1 cellular context compared by ENCODE assay signal in the genomic region with DNA sequence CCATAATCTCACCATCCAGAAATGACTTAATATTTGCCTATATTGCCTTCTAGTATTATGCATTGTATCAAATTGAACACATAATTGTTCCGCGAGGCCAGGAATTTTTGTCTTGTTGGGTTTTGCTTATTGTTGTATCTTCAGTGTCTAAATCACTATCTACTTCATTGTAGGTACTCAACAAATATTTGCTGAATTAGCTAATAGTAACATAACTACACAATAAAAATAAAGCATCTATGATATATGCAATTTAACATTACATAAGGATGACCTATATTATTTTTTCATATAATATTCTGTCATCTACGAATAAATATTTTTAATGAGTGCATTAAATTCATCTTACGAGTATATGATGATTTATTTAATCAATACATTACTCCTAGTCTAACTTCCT.
A peak's percentile ranks its signal among the peaks of the same experiment; 100 is the strongest.
TF ChIP-seq lines count a peak whose summit lies in the region.

No MANE protein-coding gene starts in this region.

TF ChIP-seq in K562, 482 proteins besides CTCF, POLR2A, EP300 and RAD21 (continued from another document):
- TF ChIP-seq CHD7 (IDR thresholded peaks at IDR 0.05; ENCODE audit: low read depth, low read length), result no peak
- TF ChIP-seq SMARCE1 (IDR thresholded peaks at IDR 0.05), result no peak
- peak; percentile 59 for TF ChIP-seq ZNF316 (IDR thresholded peaks at IDR 0.05)
- TF ChIP-seq ZNF407 (IDR thresholded peaks at IDR 0.05; ENCODE audit: low read depth), result no peak
- TF ChIP-seq POLR2G (IDR thresholded peaks at IDR 0.05; ENCODE audit: low read depth, low read length), result no peak
- TF ChIP-seq C11orf30 (IDR thresholded peaks at IDR 0.05; ENCODE audit: low read depth), result peak; percentile 51; the same call in 1 of the 2 replicates
- no peak for TF ChIP-seq ETV5 (CRISPR knock-in tag; IDR thresholded peaks at IDR 0.05; ENCODE audit: low read depth)
- TF ChIP-seq SREBF1 (IDR thresholded peaks at IDR 0.05; ENCODE audit: borderline replicate concordance, low read depth, low read length), result no peak
- TF ChIP-seq, protein P1, sequence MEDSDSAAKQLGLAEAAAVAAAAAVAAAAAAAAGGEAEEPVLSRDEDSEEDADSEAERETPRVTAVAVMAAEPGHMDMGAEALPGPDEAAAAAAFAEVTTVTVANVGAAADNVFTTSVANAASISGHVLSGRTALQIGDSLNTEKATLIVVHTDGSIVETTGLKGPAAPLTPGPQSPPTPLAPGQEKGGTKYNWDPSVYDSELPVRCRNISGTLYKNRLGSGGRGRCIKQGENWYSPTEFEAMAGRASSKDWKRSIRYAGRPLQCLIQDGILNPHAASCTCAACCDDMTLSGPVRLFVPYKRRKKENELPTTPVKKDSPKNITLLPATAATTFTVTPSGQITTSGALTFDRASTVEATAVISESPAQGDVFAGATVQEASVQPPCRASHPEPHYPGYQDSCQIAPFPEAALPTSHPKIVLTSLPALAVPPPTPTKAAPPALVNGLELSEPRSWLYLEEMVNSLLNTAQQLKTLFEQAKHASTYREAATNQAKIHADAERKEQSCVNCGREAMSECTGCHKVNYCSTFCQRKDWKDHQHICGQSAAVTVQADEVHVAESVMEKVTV (CRISPR knock-in tag; IDR thresholded peaks at IDR 0.05), result no peak
- no peak for TF ChIP-seq L3MBTL2 (IDR thresholded peaks at IDR 0.05)
TF ChIP-seq in K562: peak in this region for 3.
